In genomic region chr1:229624906-229625871, GRCh38 we compare ENCODE assay signal across 1 cellular context.
TF ChIP-seq lines count a peak whose summit lies in the region.

No MANE protein-coding gene starts in this region.

TF ChIP-seq in HepG2, 621 proteins besides CTCF, POLR2A, EP300 and RAD21 (continued from another document and continues in another):
- TF ChIP-seq THAP9 (CRISPR knock-in tag; IDR thresholded peaks at IDR 0.05; ENCODE audit: borderline replicate concordance) (0 out of 2 replicates have a peak, but pooled peaks have one; percentile 22), FOXK1 (CRISPR knock-in tag; IDR thresholded peaks at IDR 0.05; ENCODE audit: borderline replicate concordance, low read depth) (0 out of 2 replicates have a peak, but pooled peaks have one; percentile 9), AFF4 (CRISPR knock-in tag; IDR thresholded peaks at IDR 0.05) (no peak), ETS1 (CRISPR knock-in tag; IDR thresholded peaks at IDR 0.05) (no peak), ZNF296 (CRISPR knock-in tag; conservative IDR thresholded peaks at IDR 0.05) (no peak), ZNF772 (CRISPR knock-in tag; IDR thresholded peaks at IDR 0.05) (0 out of 2 replicates have a peak, but pooled peaks have one; percentile 52), NR1H2 (CRISPR knock-in tag; IDR thresholded peaks at IDR 0.05; ENCODE audit: borderline replicate concordance, low read depth) (no peak), ZNF543 (CRISPR knock-in tag; IDR thresholded peaks at IDR 0.05) (no peak), ZNF580 (CRISPR knock-in tag; IDR thresholded peaks at IDR 0.05; ENCODE audit: borderline replicate concordance, low read depth) (0 out of 2 replicates have a peak, but pooled peaks have one; percentile 46), ZNF781 (CRISPR knock-in tag; IDR thresholded peaks at IDR 0.05; ENCODE audit: borderline replicate concordance, not compliant biosample characterization) (peak; percentile 26), RXRA (CRISPR knock-in tag; IDR thresholded peaks at IDR 0.05) (peak; percentile 45; the same call in 1 of the 2 replicates), SIX4 (CRISPR knock-in tag; IDR thresholded peaks at IDR 0.05) (no peak), JUN (CRISPR knock-in tag; IDR thresholded peaks at IDR 0.05) (0 out of 2 replicates have a peak, but pooled peaks have one; percentile 18), ZNF768 (CRISPR knock-in tag; IDR thresholded peaks at IDR 0.05) (no peak; the same call in 1 of the 2 replicates), ZNF660 (CRISPR knock-in tag; IDR thresholded peaks at IDR 0.05; ENCODE audit: borderline replicate concordance, low read depth) (no peak), ZNF770 (CRISPR knock-in tag; IDR thresholded peaks at IDR 0.05) (peak; percentile 71; the same call in 1 of the 2 replicates), PREB (CRISPR knock-in tag; IDR thresholded peaks at IDR 0.05) (no peak), SIX1 (CRISPR knock-in tag; IDR thresholded peaks at IDR 0.05; ENCODE audit: borderline replicate concordance) (no peak), ZFP41 (CRISPR knock-in tag; IDR thresholded peaks at IDR 0.05; ENCODE audit: borderline replicate concordance) (no peak), ZEB1 (IDR thresholded peaks at IDR 0.05; ENCODE audit: insufficient replicate concordance, low read depth) (no peak), NPAS2 (CRISPR knock-in tag; IDR thresholded peaks at IDR 0.05; ENCODE audit: borderline replicate concordance) (no peak), DRAP1 (CRISPR knock-in tag; IDR thresholded peaks at IDR 0.05) (0 out of 2 replicates have a peak, but pooled peaks have one; percentile 12), ZNF547 (CRISPR knock-in tag; IDR thresholded peaks at IDR 0.05) (no peak), ZBTB7A (CRISPR knock-in tag; IDR thresholded peaks at IDR 0.05) (no peak), ZNF598 (CRISPR knock-in tag; IDR thresholded peaks at IDR 0.05; ENCODE audit: borderline replicate concordance) (no peak), ELF3 (CRISPR knock-in tag; IDR thresholded peaks at IDR 0.05) (no peak), EEA1 (CRISPR knock-in tag; IDR thresholded peaks at IDR 0.05; ENCODE audit: borderline replicate concordance) (peak; percentile 72; the same call in 1 of the 2 replicates), ZNF83 (CRISPR knock-in tag; IDR thresholded peaks at IDR 0.05; ENCODE audit: borderline replicate concordance) (no peak), ZFX (CRISPR knock-in tag; IDR thresholded peaks at IDR 0.05; ENCODE audit: low read depth) (no peak), ZBTB34 (CRISPR knock-in tag; IDR thresholded peaks at IDR 0.05) (no peak), NFAT5 (CRISPR knock-in tag; IDR thresholded peaks at IDR 0.05) (no peak), SMYD3 (CRISPR knock-in tag; IDR thresholded peaks at IDR 0.05) (no peak), ZNF468 (CRISPR knock-in tag; IDR thresholded peaks at IDR 0.05) (no peak), MAFG (CRISPR knock-in tag; IDR thresholded peaks at IDR 0.05) (no peak), ZNF709 (CRISPR knock-in tag; IDR thresholded peaks at IDR 0.05) (no peak), ZNF749 (CRISPR knock-in tag; IDR thresholded peaks at IDR 0.05; ENCODE audit: borderline replicate concordance) (no peak), ZNF207 (IDR thresholded peaks at IDR 0.05; ENCODE audit: borderline replicate concordance) (no peak), SMARCC2 (IDR thresholded peaks at IDR 0.05) (no peak), ARHGAP35 (CRISPR knock-in tag; IDR thresholded peaks at IDR 0.05; ENCODE audit: borderline replicate concordance) (no peak), PCBP1 (IDR thresholded peaks at IDR 0.05; ENCODE audit: borderline replicate concordance, low read depth, low read length) (no peak)
